In the genomic region with DNA sequence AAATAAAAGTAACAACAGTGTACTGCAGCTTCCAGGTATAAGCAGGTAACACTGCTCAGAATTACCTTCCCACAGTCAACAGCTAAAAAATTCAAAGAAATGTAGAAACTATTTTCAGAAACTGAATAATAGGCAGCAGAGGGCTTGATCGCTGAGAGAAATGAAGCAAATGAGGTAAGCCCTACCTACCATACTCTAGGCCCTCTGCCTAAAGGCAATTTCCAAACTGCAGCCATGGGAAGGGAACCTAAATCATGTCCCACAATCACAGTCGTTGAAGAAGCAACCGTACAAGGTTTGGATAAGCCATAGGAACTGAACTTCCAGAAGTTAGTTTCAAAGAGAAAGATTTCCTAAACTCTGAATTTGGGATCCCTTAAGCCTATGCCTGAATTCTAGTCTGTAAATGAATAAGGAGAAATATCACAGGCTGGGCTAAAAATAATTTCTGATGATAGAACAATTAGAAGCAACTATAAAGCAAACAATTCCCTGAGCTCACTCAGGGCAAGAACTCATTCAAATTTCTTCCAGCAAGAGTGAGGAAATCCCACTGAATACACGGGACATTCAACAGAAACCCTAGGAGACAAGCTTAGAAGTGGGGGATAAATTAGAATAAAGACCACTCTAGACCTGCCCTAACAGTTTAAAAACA, we compare ENCODE assay signal across 1 cellular context.
TF ChIP-seq lines count a peak whose summit lies in the region.

No MANE protein-coding gene starts in this region.

TF ChIP-seq in endothelial cell of umbilical vein, 7 proteins besides CTCF, POLR2A, EP300 and RAD21 (continued from another document):
- TF ChIP-seq GATA2 (IDR thresholded peaks at IDR 0.05; ENCODE audit: insufficient read depth, insufficient read length, low read depth, low read length), result no peak
